ENCODE assay signal across 23 cellular contexts in the genomic region with DNA sequence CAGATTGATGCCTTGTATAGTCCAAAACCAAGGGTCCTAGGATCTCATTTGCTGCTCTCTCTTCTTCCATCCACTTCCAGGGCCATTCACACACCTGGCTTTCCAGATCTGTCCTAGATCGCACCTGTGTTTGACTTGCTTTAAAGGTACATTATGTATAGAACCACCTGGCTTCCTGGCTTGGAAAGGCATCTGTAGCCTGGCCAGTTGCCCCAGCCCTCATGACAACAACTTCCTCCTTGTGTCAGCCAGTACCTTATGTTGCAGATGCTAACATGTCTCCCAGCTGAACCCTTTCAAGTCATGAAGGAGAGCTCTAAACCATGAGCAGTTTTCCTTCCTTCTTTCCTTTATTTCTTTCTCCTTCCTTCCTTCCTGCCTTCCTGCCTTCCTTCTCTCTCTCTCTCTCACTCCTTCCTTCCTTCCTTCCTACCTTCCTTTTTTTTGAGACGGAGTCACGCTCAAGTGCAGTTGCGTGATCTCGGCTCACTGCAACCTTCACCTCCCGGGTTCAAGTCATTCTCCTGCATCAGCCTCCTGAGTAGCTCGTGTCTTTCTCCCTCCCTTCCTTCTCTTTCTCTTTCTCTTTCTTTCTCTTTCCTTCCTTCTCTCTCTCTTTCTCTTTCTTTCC. TPM values are rescaled to one million over a fixed set of nuclear protein-coding genes. Genes with fewer than 3 reads are reported as not detected.
DNase-seq lines count a peak whose midpoint lies in the region; ATAC-seq and TF ChIP-seq lines count a peak whose summit lies in the region.
"Had no signal": no experiment of that assay in that cellular context is flagged by ENCODE, and none has a peak within 500 bp of the region (broad histone marks: within the 10 kb centered on the region; RNA-seq: fewer than 3 reads in every experiment).

No MANE protein-coding gene starts in this region.

- no peaks in the 10 kb centered on the region for H3K4me1 ChIP-seq in colonic mucosa
- H3K4me1 ChIP-seq: ascending aorta had no signal

- no peak overlapping the region for H3K27ac ChIP-seq in colonic mucosa
- H3K27ac ChIP-seq: ascending aorta had no signal

- H3K9me3 Mint-ChIP-seq in WTC11: no peaks in the 10 kb centered on the region
- H3K9me3 Mint-ChIP-seq: activated naive CD4-positive, alpha-beta T cell treated with anti-CD3 and anti-CD28 coated beads, Interleukin-2, amount 10 ng/mL, durations not matched to agents 7 days and 5 days; activated T-cell treated with anti-CD3 and anti-CD28 coated beads, Interleukin-2, amount 50 U/mL, for 24 hours; memory B cell; natural killer cell; type B pancreatic cell had no signal

- no peak for TF ChIP-seq CTCF in colonic mucosa (IDR thresholded peaks at IDR 0.05)
- no peak for TF ChIP-seq CTCF in WTC11 (IDR thresholded peaks at IDR 0.05)

- H3K36me3 Mint-ChIP-seq in WTC11: no peaks in the 10 kb centered on the region
- H3K36me3 Mint-ChIP-seq: activated naive CD4-positive, alpha-beta T cell treated with anti-CD3 and anti-CD28 coated beads, Interleukin-2, amount 10 ng/mL, durations not matched to agents 7 days and 5 days; memory B cell; natural killer cell; type B pancreatic cell had no signal

- POLR2A ChIA-PET in WTC11 (lab: Charles Lee): no interaction called here

- H3K27me3 ChIP-seq in colonic mucosa: no peaks in the 10 kb centered on the region
- H3K27me3 ChIP-seq: ascending aorta had no signal

- no peaks in the 10 kb centered on the region for H3K27me3 Mint-ChIP-seq in WTC11 (ENCODE audit: low read depth)

- H3K27ac Mint-ChIP-seq in WTC11: no peak overlapping the region
- H3K27ac Mint-ChIP-seq: activated naive CD4-positive, alpha-beta T cell treated with anti-CD3 and anti-CD28 coated beads, Interleukin-2, amount 10 ng/mL, durations not matched to agents 7 days and 5 days; activated T-cell treated with anti-CD3 and anti-CD28 coated beads, Interleukin-2, amount 50 U/mL, for 24 hours; B cell; memory B cell; natural killer cell; type B pancreatic cell had no signal

- no peak overlapping the region for H3K4me3 Mint-ChIP-seq in WTC11
- H3K4me3 Mint-ChIP-seq: activated naive CD4-positive, alpha-beta T cell treated with anti-CD3 and anti-CD28 coated beads, Interleukin-2, amount 10 ng/mL, durations not matched to agents 7 days and 5 days; activated T-cell treated with anti-CD3 and anti-CD28 coated beads, Interleukin-2, amount 50 U/mL, for 24 hours; B cell; memory B cell; natural killer cell; type B pancreatic cell had no signal

- H3K4me1 Mint-ChIP-seq in WTC11: no peaks in the 10 kb centered on the region
- H3K4me1 Mint-ChIP-seq: activated naive CD4-positive, alpha-beta T cell treated with anti-CD3 and anti-CD28 coated beads, Interleukin-2, amount 10 ng/mL, durations not matched to agents 7 days and 5 days; B cell; memory B cell; natural killer cell had no signal

- no peak for ATAC-seq in WTC11
- ATAC-seq: HepG2, natural killer cell had no signal

- CTCF ChIA-PET in WTC11 (lab: Charles Lee): interaction anchor here (1.0 kb wide), 1 partner anchor 10 kb away, joined by 3 read pairs; no protein-coding TSS in a partner anchor

- H3K4me3 ChIP-seq in colonic mucosa: no peak overlapping the region
- H3K4me3 ChIP-seq: ascending aorta had no signal

- no peaks in the 10 kb centered on the region for H3K9me3 ChIP-seq in colonic mucosa
- H3K9me3 ChIP-seq: ascending aorta had no signal

- no peaks in the 10 kb centered on the region for H3K36me3 ChIP-seq in colonic mucosa
- H3K36me3 ChIP-seq: ascending aorta had no signal

- intact Hi-C loops in colonic mucosa (cut with DNase I): no loop called here

- H3K9ac ChIP-seq in colonic mucosa (ENCODE audit: low read depth in 2 of 2, low read length in 2 of 2): no peak overlapping the region

- DNase-seq in DMS53 (lab: John Stamatoyannopoulos, UW): peak; percentile 89
- peak; percentile 7 for DNase-seq in MV-4-11 (lab: John Stamatoyannopoulos, UW)
- DNase-seq in NCI-H510A treated with DMSO at 0.1 percent for 48 hours (lab: John Stamatoyannopoulos, UW): peak; percentile 58
- DNase-seq in colonic mucosa: peak; percentile 21
- no peak for DNase-seq in middle frontal gyrus (ENCODE audit: extremely low spot score, low spot score)
- DNase-seq in stimulated activated CD4-positive, alpha-beta T cell treated with anti-CD3 and anti-CD28 coated beads, Interleukin-1b, Interleukin-23, amount 100 ng/mL, for 48 hours: no peak
- DNase-seq in WTC11 (ENCODE audit: low spot score): no peak
- DNase-seq in stimulated activated CD4-positive, alpha-beta T cell treated with anti-CD3 and anti-CD28 coated beads, Interleukin-4, amount 100 ng/mL, for 4 hours: no peak
- DNase-seq: activated CD4-positive, CD25-positive, alpha-beta regulatory T cell treated with anti-CD3 and anti-CD28 coated beads, Interleukin-2, amount 50 U/mL, for 72 hours; activated naive CD4-positive, alpha-beta T cell treated with anti-CD3 and anti-CD28 coated beads, Interleukin-2, amount 10 ng/mL, durations not matched to agents 7 days and 5 days; activated T-cell treated with anti-CD3 and anti-CD28 coated beads, Interleukin-2, amount 50 U/mL, for 24 hours; hippocampal formation; natural killer cell; NCI-H1436; Right ventricle myocardium superior; stimulated activated naive CD4-positive, alpha-beta T cell had no signal

TF ChIP-seq in WTC11, 78 proteins besides CTCF, POLR2A, EP300 and RAD21 (continues in another document):
- TF ChIP-seq ZNF532 (CRISPR knock-in tag; IDR thresholded peaks at IDR 0.05; ENCODE audit: borderline replicate concordance) (no peak), SOX15 (CRISPR knock-in tag; IDR thresholded peaks at IDR 0.05) (no peak), ZNF396 (CRISPR knock-in tag; IDR thresholded peaks at IDR 0.05; ENCODE audit: borderline replicate concordance) (no peak), USF1 (CRISPR knock-in tag; IDR thresholded peaks at IDR 0.05) (no peak), GTF2I (CRISPR knock-in tag; conservative IDR thresholded peaks at IDR 0.05) (no peak), TEAD4 (CRISPR knock-in tag; IDR thresholded peaks at IDR 0.05) (no peak), RORB (CRISPR knock-in tag; IDR thresholded peaks at IDR 0.05) (no peak), FOXP1 (CRISPR knock-in tag; IDR thresholded peaks at IDR 0.05; ENCODE audit: borderline replicate concordance) (no peak)
- TF ChIP-seq, protein P1, sequence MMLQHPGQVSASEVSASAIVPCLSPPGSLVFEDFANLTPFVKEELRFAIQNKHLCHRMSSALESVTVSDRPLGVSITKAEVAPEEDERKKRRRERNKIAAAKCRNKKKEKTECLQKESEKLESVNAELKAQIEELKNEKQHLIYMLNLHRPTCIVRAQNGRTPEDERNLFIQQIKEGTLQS (CRISPR knock-in tag; conservative IDR thresholded peaks at IDR 0.05): no peak
- TF ChIP-seq, protein P2, sequence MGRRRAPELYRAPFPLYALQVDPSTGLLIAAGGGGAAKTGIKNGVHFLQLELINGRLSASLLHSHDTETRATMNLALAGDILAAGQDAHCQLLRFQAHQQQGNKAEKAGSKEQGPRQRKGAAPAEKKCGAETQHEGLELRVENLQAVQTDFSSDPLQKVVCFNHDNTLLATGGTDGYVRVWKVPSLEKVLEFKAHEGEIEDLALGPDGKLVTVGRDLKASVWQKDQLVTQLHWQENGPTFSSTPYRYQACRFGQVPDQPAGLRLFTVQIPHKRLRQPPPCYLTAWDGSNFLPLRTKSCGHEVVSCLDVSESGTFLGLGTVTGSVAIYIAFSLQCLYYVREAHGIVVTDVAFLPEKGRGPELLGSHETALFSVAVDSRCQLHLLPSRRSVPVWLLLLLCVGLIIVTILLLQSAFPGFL (CRISPR knock-in tag; IDR thresholded peaks at IDR 0.05; ENCODE audit: borderline replicate concordance): no peak

RNA-seq across cellular contexts. Expression of gene HTR3C, which starts 2.5 kb away (rescaled TPM):
- total RNA-seq in colonic mucosa (not detected), WTC11 (2021) (not detected in 3 replicates)
- total RNA-seq: ascending aorta; B cell; fibroblast of villous mesenchyme; HepG2; natural killer cell; Right ventricle myocardium superior; T-helper 2 cell treated with Interferon-gamma antibody and Interleukin-4, amounts not matched to agents 100 ng/mL and 5 ng/mL, for 36 hours had no signal

RNA-seq across cellular contexts. Expression of gene HTR3D, which starts 18.8 kb away (rescaled TPM):
- total RNA-seq in colonic mucosa (not detected), WTC11 (2021) (not detected in 3 replicates)
- total RNA-seq: ascending aorta; B cell; fibroblast of villous mesenchyme; HepG2; natural killer cell; Right ventricle myocardium superior; T-helper 2 cell treated with Interferon-gamma antibody and Interleukin-4, amounts not matched to agents 100 ng/mL and 5 ng/mL, for 36 hours had no signal

RNA-seq across cellular contexts. Expression of gene ABCC5, which starts 32.6 kb away (rescaled TPM):
- total RNA-seq in colonic mucosa (10 to 100 TPM; 15.1 to 16.6 TPM), WTC11 (2021) (29.1 to 35.2 TPM (median 31.1 TPM) in 3 replicates)

RNA-seq across cellular contexts. Expression of gene HTR3E, which starts 46.5 kb away (rescaled TPM):
- total RNA-seq in colonic mucosa (under 1 TPM; 0.13 to 0.52 TPM), WTC11 (2021) (not detected in 3 replicates)
- total RNA-seq: ascending aorta; B cell; fibroblast of villous mesenchyme; HepG2; natural killer cell; Right ventricle myocardium superior; T-helper 2 cell treated with Interferon-gamma antibody and Interleukin-4, amounts not matched to agents 100 ng/mL and 5 ng/mL, for 36 hours had no signal

Comparison
In these comparisons a context has a peak if more than half of its experiments do, and no peak if none do; other contexts are left out.
1. DNase-seq: peak in DMS53 (single experiment), MV-4-11 (single experiment), NCI-H510A treated with DMSO at 0.1 percent for 48 hours (single experiment) and colonic mucosa (single experiment); none in middle frontal gyrus (single experiment), stimulated activated CD4-positive, alpha-beta T cell treated with anti-CD3 and anti-CD28 coated beads, Interleukin-1b, Interleukin-23, amount 100 ng/mL, for 48 hours (single experiment), WTC11 (single experiment) and stimulated activated CD4-positive, alpha-beta T cell treated with anti-CD3 and anti-CD28 coated beads, Interleukin-4, amount 100 ng/mL, for 4 hours (0 of 2).